Comparison of ENCODE assay signal across 8 cellular contexts in genomic region chr3:105869531-105869833, GRCh38. TPM values are rescaled to one million over a fixed set of nuclear protein-coding genes. Genes with fewer than 3 reads are reported as not detected.
DNase-seq lines count a peak whose midpoint lies in the region; ATAC-seq, FAIRE-seq and TF ChIP-seq lines count a peak whose summit lies in the region.

No MANE protein-coding gene starts in this region.

- 0% methylated on average over 3 of the region's 3 CpGs for WGBS in GM12878 (ENCODE audit: insufficient coverage, insufficient replicate concordance, low lambda C conversion rate, missing lambda C conversion rate)
- WGBS in lung, 2 donors = 1 to 2% methylated on average over 3 of the region's 3 CpGs

- intact Hi-C loops in activated naive CD4-positive, alpha-beta T cell treated with anti-CD3 and anti-CD28 coated beads for 36 hours (cut with micrococcal nuclease) = loop anchor here (1.0 to 2.0 kb wide), 10 partner anchors 8 to 337 kb away; no protein-coding TSS in a partner anchor
- intact Hi-C loops in GM12878 (cut with micrococcal nuclease; ENCODE audit: unreplicated experiment) = loop anchor here (5.0 to 10.0 kb wide), 7 partner anchors 42 to 555 kb away; no protein-coding TSS in a partner anchor

- peaks cover 47% of the 10 kb centered on the region for H3K79me2 ChIP-seq in GM12878 (ENCODE audit: control insufficient read depth, insufficient read depth, low read length)

- no peaks in the 10 kb centered on the region for H3K27me3 Mint-ChIP-seq in activated naive CD4-positive, alpha-beta T cell treated with anti-CD3 and anti-CD28 coated beads for 36 hours (ENCODE audit: low read depth)
- H3K27me3 Mint-ChIP-seq in type B pancreatic cell = no peaks in the 10 kb centered on the region

- peak overlapping the region; percentile 94 for H3K4me2 ChIP-seq in GM12878 (ENCODE audit: control insufficient read depth, insufficient read depth)

- SMC1A ChIA-PET in GM12878 (lab: Charles Lee; ENCODE audit: uncharacterized antibody, unreplicated experiment) = interaction anchor here (0.7 to 8.2 kb wide), 10 partner anchors 9 to 337 kb away, joined by 3 to 49 read pairs (median 4); no protein-coding TSS in a partner anchor

- peak overlapping the region; percentile 100 for H2AFZ ChIP-seq in GM12878 (ENCODE audit: control insufficient read depth, low read depth, low read length)

- no peaks in the 10 kb centered on the region for H3K9me3 Mint-ChIP-seq in activated naive CD4-positive, alpha-beta T cell treated with anti-CD3 and anti-CD28 coated beads for 36 hours
- no peaks in the 10 kb centered on the region for H3K9me3 Mint-ChIP-seq in type B pancreatic cell

- H3K36me3 Mint-ChIP-seq in activated naive CD4-positive, alpha-beta T cell treated with anti-CD3 and anti-CD28 coated beads for 36 hours (ENCODE audit: low read depth) = peaks cover 31% of the 10 kb centered on the region
- peaks cover 16% of the 10 kb centered on the region for H3K36me3 Mint-ChIP-seq in type B pancreatic cell

- H3K27ac ChIP-seq in GM12878 (ENCODE audit: control insufficient read depth, insufficient read depth) = peak overlapping the region; percentile 94
- peak overlapping the region; percentile 87 to 93 for H3K27ac ChIP-seq in lung (ENCODE audit: low read depth in 1 of 2, low read length in 1 of 2)

- in situ Hi-C loops in GM12878 (cut with MboI) = loop anchor here (25.0 kb wide), 1 partner anchor 743 kb away; no protein-coding TSS in a partner anchor

- TSS peak; percentile 77 for BruUV-seq in GM12878 (replicated peaks; lab: Mats Ljungman, UMichigan)

- no peak for FAIRE-seq in GM12878 (lab: Jason Lieb, UNC)

- H4K20me1 ChIP-seq in GM12878 (ENCODE audit: control insufficient read depth, insufficient read depth) = no peaks in the 10 kb centered on the region

- peak overlapping the region; percentile 94 for H3K4me3 Mint-ChIP-seq in activated naive CD4-positive, alpha-beta T cell treated with anti-CD3 and anti-CD28 coated beads for 36 hours
- peak overlapping the region; percentile 94 for H3K4me3 Mint-ChIP-seq in type B pancreatic cell

- peaks cover 23% of the 10 kb centered on the region for H3K4me1 Mint-ChIP-seq in activated naive CD4-positive, alpha-beta T cell treated with anti-CD3 and anti-CD28 coated beads for 36 hours (ENCODE audit: low read depth)
- peaks cover 24% of the 10 kb centered on the region for H3K4me1 Mint-ChIP-seq in type B pancreatic cell (ENCODE audit: unreplicated experiment)

- TF ChIP-seq EP300 in GM12878 (IDR thresholded peaks at IDR 0.05; ENCODE audit: borderline replicate concordance in 1 of 2, control insufficient read depth in 1 of 2, low read depth in 2 of 2, low read length in 2 of 2) = no peak

- CTCF ChIA-PET in activated naive CD4-positive, alpha-beta T cell treated with anti-CD3 and anti-CD28 coated beads for 36 hours (lab: Charles Lee) = interaction anchor here (1.3 kb wide), 1 partner anchor 9 kb away, joined by 3 read pairs; no protein-coding TSS in a partner anchor
- CTCF ChIA-PET in GM12878 (lab: Yijun Ruan, JAX) = interaction anchor here (1.2 to 1.3 kb wide), 2 partner anchors 32 to 740 kb away, joined by 4 read pairs; no protein-coding TSS in a partner anchor

- TF ChIP-seq POLR2A in GM12878 (IDR thresholded peaks at IDR 0.05; ENCODE audit: low read depth, low read length) = no peak

- H3K9me3 ChIP-seq in GM12878 (replicated peaks; ENCODE audit: control insufficient read depth, insufficient read depth, low read length) (no peaks in the 10 kb centered on the region), lung (ENCODE audit: control insufficient read depth in 2 of 2, insufficient read depth in 1 of 2, low read length in 1 of 2) (no peaks in the 10 kb centered on the region)

- no peak for TF ChIP-seq CTCF in GM12878 (IDR thresholded peaks at IDR 0.05 in 2 of 3, conservative IDR thresholded peaks at IDR 0.05 in 1 of 3; ENCODE audit: control insufficient read depth in 2 of 3, extremely low read depth in 1 of 3, insufficient read depth in 1 of 3, low read depth in 3 of 3, low read length in 3 of 3)
- TF ChIP-seq CTCF in lung (IDR thresholded peaks at IDR 0.05; ENCODE audit: control extremely low read depth, extremely low read depth) = no peak
- no peak for TF ChIP-seq CTCF in type B pancreatic cell (conservative IDR thresholded peaks at IDR 0.05)

- POLR2A ChIA-PET in GM12878 (lab: Charles Lee) = interaction anchor here (0.7 to 1.1 kb wide), 2 partner anchors 32 to 315 kb away, joined by 3 to 4 read pairs; no protein-coding TSS in a partner anchor

- H3K4me3 ChIP-seq in GM12878 = peak overlapping the region; percentile 98
- H3K4me3 ChIP-seq in lung = peak overlapping the region; percentile 38

- no peak for ATAC-seq in GM12878
- no peak for ATAC-seq in lung (ENCODE audit: insufficient read depth, low FRiP score)
- ATAC-seq in HG03439 (IDR thresholded peaks at IDR 0.05; ENCODE audit: unreplicated experiment) = no peak

- DNase-seq in activated naive CD4-positive, alpha-beta T cell treated with anti-CD3 and anti-CD28 coated beads for 36 hours = no peak
- DNase-seq in activated naive CD4-positive, alpha-beta T cell treated with anti-CD3 and anti-CD28 coated beads, Interleukin-2, amount 50 U/mL, for 16 hours = no peak
- DNase-seq in GM12878 (ENCODE audit: low read depth, low spot score) (no peak), lung (ENCODE audit: low spot score) (no peak), type B pancreatic cell (ENCODE audit: extremely low spot score, unreplicated experiment) (no peak), cerebellum (ENCODE audit: low spot score) (no peak), OCI-M2 (lab: John Stamatoyannopoulos, UW; ENCODE audit: unreplicated experiment) (no peak)

- H3K36me3 ChIP-seq in GM12878 (ENCODE audit: control insufficient read depth in 2 of 2, insufficient read depth in 2 of 2, low read length in 1 of 2) (peaks cover 0 to 8% of the 10 kb centered on the region in 2 experiments; a peak in 1 of 4 replicates), lung (ENCODE audit: control insufficient read depth in 2 of 2, insufficient read depth in 2 of 2, low read length in 2 of 2) (no peaks in the 10 kb centered on the region)

- H3K9ac ChIP-seq in GM12878 (ENCODE audit: control insufficient read depth, insufficient read depth, low read length) = peak overlapping the region; percentile 95

- TF ChIP-seq RAD21 in GM12878 (IDR thresholded peaks at IDR 0.05; ENCODE audit: insufficient read depth, low read depth, low read length) = no peak

- H3K4me1 ChIP-seq in GM12878 (ENCODE audit: control insufficient read depth, insufficient read depth, low read length) = peaks cover 7% of the 10 kb centered on the region
- H3K4me1 ChIP-seq in lung (ENCODE audit: control insufficient read depth in 2 of 2, insufficient read depth in 2 of 2, low read length in 2 of 2) = peaks cover 0 to 7% of the 10 kb centered on the region in 2 donors

- H3K27me3 ChIP-seq in GM12878 (replicated peaks in 1 of 2; ENCODE audit: control insufficient read depth in 2 of 2, insufficient read depth in 2 of 2, low read length in 1 of 2) (no peaks in the 10 kb centered on the region), lung (ENCODE audit: control insufficient read depth, insufficient read depth) (no peaks in the 10 kb centered on the region)

- RAD21 ChIA-PET in GM12878 (lab: Charles Lee; ENCODE audit: unreplicated experiment) = interaction anchor here (0.6 to 10.0 kb wide), 7 partner anchors 33 to 425 kb away, joined by 3 to 119 read pairs (median 3); no protein-coding TSS in a partner anchor

- H3K27ac Mint-ChIP-seq in activated naive CD4-positive, alpha-beta T cell treated with anti-CD3 and anti-CD28 coated beads for 36 hours = peak overlapping the region; percentile 93
- H3K27ac Mint-ChIP-seq in type B pancreatic cell = peak overlapping the region; percentile 99

TF ChIP-seq in GM12878, 131 proteins besides CTCF, POLR2A, EP300 and RAD21 (continues in another document):
- TF ChIP-seq, protein P1, sequence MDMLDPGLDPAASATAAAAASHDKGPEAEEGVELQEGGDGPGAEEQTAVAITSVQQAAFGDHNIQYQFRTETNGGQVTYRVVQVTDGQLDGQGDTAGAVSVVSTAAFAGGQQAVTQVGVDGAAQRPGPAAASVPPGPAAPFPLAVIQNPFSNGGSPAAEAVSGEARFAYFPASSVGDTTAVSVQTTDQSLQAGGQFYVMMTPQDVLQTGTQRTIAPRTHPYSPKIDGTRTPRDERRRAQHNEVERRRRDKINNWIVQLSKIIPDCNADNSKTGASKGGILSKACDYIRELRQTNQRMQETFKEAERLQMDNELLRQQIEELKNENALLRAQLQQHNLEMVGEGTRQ (IDR thresholded peaks at IDR 0.05; ENCODE audit: borderline replicate concordance, low read depth, low read length) = no peak
- TF ChIP-seq, protein P2, sequence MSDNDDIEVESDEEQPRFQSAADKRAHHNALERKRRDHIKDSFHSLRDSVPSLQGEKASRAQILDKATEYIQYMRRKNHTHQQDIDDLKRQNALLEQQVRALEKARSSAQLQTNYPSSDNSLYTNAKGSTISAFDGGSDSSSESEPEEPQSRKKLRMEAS (IDR thresholded peaks at IDR 0.05; ENCODE audit: low read depth, low read length) = no peak
- 0 out of 2 replicates have a peak, but pooled peaks have one; percentile 3 for TF ChIP-seq WRNIP1 (IDR thresholded peaks at IDR 0.05; ENCODE audit: borderline replicate concordance, low read depth, low read length)
- TF ChIP-seq IKZF1 (conservative IDR thresholded peaks at IDR 0.05) = peak; percentile 8; the same call in 1 of the 2 replicates
- no peak for TF ChIP-seq GATAD2B (conservative IDR thresholded peaks at IDR 0.05; ENCODE audit: low read depth)

RNA-seq across cellular contexts. Expression of gene CBLB, which starts 0.7 kb away (rescaled TPM):
- total RNA-seq in activated naive CD4-positive, alpha-beta T cell treated with anti-CD3 and anti-CD28 coated beads for 36 hours = 10 to 100 TPM; 72.8 to 78.9 TPM
- 1,014 and 1,112 TPM in 2 replicates for total RNA-seq in GM12878 (2013; cell fraction: nucleolus; rRNA removed)
- total RNA-seq in GM12878 (2014; rRNA removed) = 27.3 and 28.9 TPM in 2 replicates
- total RNA-seq in GM12878 (2014; rRNA removed; fragmentation: Illumina TruSeq; extraction: Trizol) = 40.5 and 45.0 TPM in 2 replicates
- 56.4 and 57.6 TPM in 2 replicates for total RNA-seq in GM12878 (2021)
- polyA plus RNA-seq in GM12878 (2011; ENCODE audit: low read depth) = 23.4 TPM
- polyA plus RNA-seq in GM12878 (2011; rRNA removed) = 107 and 119 TPM in 2 replicates
- 49.4 and 66.2 TPM in 2 replicates for polyA plus RNA-seq in GM12878 (2011; cell fraction: cytosol; rRNA removed)
- polyA plus RNA-seq in GM12878 (2011; cell fraction: nucleus; rRNA removed) = 101 and 108 TPM in 2 replicates
- polyA plus RNA-seq in GM12878 (2012) = 36.8 and 37.8 TPM in 2 replicates
- 46.3 and 51.7 TPM in 2 replicates for polyA plus RNA-seq in GM12878 (2014; fragmentation: Illumina TruSeq; extraction: Trizol)
- polyA plus RNA-seq in GM12878 (2014; fragmentation: Nextera tagmentation; extraction: Ambion mirVana) = 10 to 100 TPM; 17.2 to 17.6 TPM
- polyA plus RNA-seq in GM12878 (2014; rRNA removed) = 30.4 and 30.8 TPM in 2 replicates
- polyA plus RNA-seq in GM12878 (2016; fragmentation: Nextera tagmentation; extraction: Ambion mirVana) = 10 to 100 TPM; 43.4 to 47.4 TPM
- 146 and 149 TPM in 2 replicates for polyA minus RNA-seq in GM12878 (2011; rRNA and poly(A)+ RNA removed)
- 29.0 and 34.4 TPM in 2 replicates for polyA minus RNA-seq in GM12878 (2011; cell fraction: cytosol; rRNA and poly(A)+ RNA removed)
- 262 and 381 TPM in 2 replicates for polyA minus RNA-seq in GM12878 (2011; cell fraction: nucleus; rRNA and poly(A)+ RNA removed)
- 100 to 1,000 TPM in 1 of 2 donors, 10 to 100 TPM in 1; 37.9 to 124 TPM for total RNA-seq in lung
- polyA plus RNA-seq in lung = 10 to 100 TPM in 1 of 2 donors, 1 to 10 TPM in 1; 7.2 to 11.4 TPM
- total RNA-seq in type B pancreatic cell (ENCODE audit: low replicate concordance) = 50.6 and 57.0 TPM in 2 replicates
- 68.4 TPM for total RNA-seq in cerebellum
